ENCODE assay signal across 15 cellular contexts in the genomic region with DNA sequence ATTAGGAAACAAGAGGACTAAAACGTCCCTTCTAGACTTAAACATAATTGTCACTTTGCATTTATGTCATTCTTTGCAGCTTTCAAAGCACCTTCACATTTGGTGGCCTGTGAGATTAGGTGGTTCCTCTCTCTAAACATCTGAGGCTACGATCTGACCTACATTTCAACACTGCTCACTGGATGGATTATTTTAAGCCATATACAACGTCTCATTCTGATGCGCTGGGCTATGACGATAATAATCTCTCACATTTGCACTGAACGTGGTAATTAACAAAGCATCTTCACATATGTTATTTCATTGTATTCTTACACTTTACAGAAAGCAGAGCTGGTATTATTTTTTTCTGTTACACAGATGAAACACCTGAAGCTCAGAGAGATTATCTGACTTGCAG. TPM values are rescaled to one million over a fixed set of nuclear protein-coding genes. Genes with fewer than 3 reads are reported as not detected.
DNase-seq lines count a peak whose midpoint lies in the region; ATAC-seq and TF ChIP-seq lines count a peak whose summit lies in the region.
"Had no signal": no experiment of that assay in that cellular context is flagged by ENCODE, and none has a peak within 500 bp of the region (broad histone marks: within the 10 kb centered on the region; RNA-seq: fewer than 3 reads in every experiment).

No MANE protein-coding gene starts in this region.

- WGBS in heart left ventricle, 4 donors, result 40 to 53% (median 45%) methylated on average over 6 of the region's 6 CpGs

- H3K36me3 ChIP-seq in CD4-positive, CD25-positive, alpha-beta regulatory T cell (ENCODE audit: control insufficient read depth, insufficient read depth, low read length), result peaks cover 35% of the 10 kb centered on the region
- no peaks in the 10 kb centered on the region for H3K36me3 ChIP-seq in Karpas-422 (ENCODE audit: insufficient read depth, low read length)
- peaks cover 0 to 35% (median 14%) of the 10 kb centered on the region in 9 donors for H3K36me3 ChIP-seq in heart left ventricle
- H3K36me3 ChIP-seq: breast epithelium had no signal

- no peaks in the 10 kb centered on the region for H3K27me3 Mint-ChIP-seq in CD4-positive, CD25-positive, alpha-beta regulatory T cell
- no peaks in the 10 kb centered on the region for H3K27me3 Mint-ChIP-seq in nephron (ENCODE audit: low read depth)

- TF ChIP-seq CTCF in nephron (IDR thresholded peaks at IDR 0.05; ENCODE audit: unreplicated experiment in 3 of 3) (no peak), heart left ventricle (IDR thresholded peaks at IDR 0.05) (no peak)

- H3K36me3 Mint-ChIP-seq in CD4-positive, CD25-positive, alpha-beta regulatory T cell, result peaks cover 38% of the 10 kb centered on the region
- H3K36me3 Mint-ChIP-seq in nephron (ENCODE audit: low read depth), result peaks cover 27% of the 10 kb centered on the region

- H3K27ac Mint-ChIP-seq in CD4-positive, CD25-positive, alpha-beta regulatory T cell, result peak overlapping the region; percentile 89 to 91 (median 91)
- peak overlapping the region in 2 of 3 experiments; percentile 1 to 4 for H3K27ac Mint-ChIP-seq in nephron

- no peaks in the 10 kb centered on the region for H3K9me3 Mint-ChIP-seq in CD4-positive, CD25-positive, alpha-beta regulatory T cell
- no peaks in the 10 kb centered on the region for H3K9me3 Mint-ChIP-seq in nephron

- H4K20me1 ChIP-seq in Karpas-422 (ENCODE audit: insufficient read depth, low read depth, low read length), result peaks cover 57% of the 10 kb centered on the region

- no peaks in the 10 kb centered on the region for H3K79me2 ChIP-seq in Karpas-422 (ENCODE audit: low read length)

- peak overlapping the region in 3 of 4 donors; percentile 47 to 66 (median 64) for H3K4me3 Mint-ChIP-seq in CD4-positive, CD25-positive, alpha-beta regulatory T cell
- no peak overlapping the region for H3K4me3 Mint-ChIP-seq in nephron

- peaks cover 47% of the 10 kb centered on the region for H3K4me1 ChIP-seq in CD4-positive, CD25-positive, alpha-beta regulatory T cell (ENCODE audit: control insufficient read depth, insufficient read depth, low read length, poor library complexity, severe bottlenecking)
- H3K4me1 ChIP-seq in Karpas-422 (ENCODE audit: low read length) (peaks cover 50% of the 10 kb centered on the region), heart left ventricle (peaks cover 0 to 87% (median 58%) of the 10 kb centered on the region in 12 donors)

- peaks cover 10 to 85% (median 29%) of the 10 kb centered on the region in 4 donors for H3K4me1 Mint-ChIP-seq in CD4-positive, CD25-positive, alpha-beta regulatory T cell
- H3K4me1 Mint-ChIP-seq in nephron, result peaks cover 74% of the 10 kb centered on the region

- H3K9me2 ChIP-seq in Karpas-422 (replicated peaks; ENCODE audit: insufficient read depth, low read length), result no peaks in the 10 kb centered on the region

- H3K4me2 ChIP-seq in Karpas-422 (ENCODE audit: low read depth, low read length, poor library complexity, severe bottlenecking), result peak overlapping the region; percentile 2

- H3K4me3 ChIP-seq in CD4-positive, CD25-positive, alpha-beta regulatory T cell (ENCODE audit: low read depth, low read length), result no peak overlapping the region
- no peak overlapping the region for H3K4me3 ChIP-seq in Karpas-422 (ENCODE audit: low read length)
- no peak overlapping the region for H3K4me3 ChIP-seq in heart left ventricle
- H3K4me3 ChIP-seq: testis had no signal

- no peak for ATAC-seq in CD4-positive, CD25-positive, alpha-beta regulatory T cell (ENCODE audit: low read depth in 2 of 2)
- no peak for ATAC-seq in heart left ventricle
- no peak for ATAC-seq in GM18873 (IDR thresholded peaks at IDR 0.05; ENCODE audit: low FRiP score, unreplicated experiment)
- ATAC-seq in GM21526 (IDR thresholded peaks at IDR 0.05; ENCODE audit: low FRiP score, unreplicated experiment), result no peak
- ATAC-seq in GM18502 (IDR thresholded peaks at IDR 0.05; ENCODE audit: poor library complexity, unreplicated experiment), result no peak
- ATAC-seq: activated CD4-positive, CD25-positive, alpha-beta regulatory T cell treated with anti-CD3 and anti-CD28 coated beads, Interleukin-2, amount 50 U/mL, for 24 hours had no signal

- peak in 2 of 3 donors; percentile 20 to 42 for DNase-seq in CD4-positive, CD25-positive, alpha-beta regulatory T cell
- peak; percentile 74 for DNase-seq in Karpas-422
- no peak for DNase-seq in heart left ventricle
- DNase-seq: AML-193, DMS153, IMR-90, left cardiac atrium, testis had no signal

- no peak overlapping the region for H2AFZ ChIP-seq in Karpas-422 (ENCODE audit: low read length)

- H3K9me3 ChIP-seq in CD4-positive, CD25-positive, alpha-beta regulatory T cell (ENCODE audit: control insufficient read depth in 2 of 2, low read length in 2 of 2), result no peaks in the 10 kb centered on the region
- H3K9me3 ChIP-seq in Karpas-422 (ENCODE audit: low read length) (no peaks in the 10 kb centered on the region), heart left ventricle (no peaks in the 10 kb centered on the region)
- H3K9me3 ChIP-seq: breast epithelium, testis had no signal

- intact Hi-C loops in heart left ventricle (cut with DNase I), result loop anchor here in 3 of 10 donors (5.0 kb wide), 1 partner anchor 37 kb away; a partner anchor contains a TSS

- H3K27ac ChIP-seq in CD4-positive, CD25-positive, alpha-beta regulatory T cell (ENCODE audit: insufficient read depth, low read length, poor library complexity, severe bottlenecking), result peak overlapping the region; percentile 66
- H3K27ac ChIP-seq in Karpas-422 (ENCODE audit: low read length), result no peak overlapping the region
- H3K27ac ChIP-seq in angular gyrus (ENCODE audit: low read depth, low read length), result peak overlapping the region; percentile 76
- no peak overlapping the region for H3K27ac ChIP-seq in heart left ventricle
- H3K27ac ChIP-seq: testis had no signal

- no peaks in the 10 kb centered on the region for H3K27me3 ChIP-seq in CD4-positive, CD25-positive, alpha-beta regulatory T cell (ENCODE audit: control insufficient read depth, insufficient read depth, low read length)
- H3K27me3 ChIP-seq in Karpas-422 (ENCODE audit: low read length) (no peaks in the 10 kb centered on the region; the same call in 1 of the 2 replicates), heart left ventricle (no peaks in the 10 kb centered on the region)
- H3K27me3 ChIP-seq: breast epithelium, testis had no signal

- no peak overlapping the region for H3K9ac ChIP-seq in Karpas-422 (ENCODE audit: low read length)

- no peak for TF ChIP-seq POLR2A in heart left ventricle (IDR thresholded peaks at IDR 0.05)

RNA-seq across cellular contexts. Expression of a gene that starts 36.5 kb away (rescaled TPM):
- total RNA-seq in CD4-positive, CD25-positive, alpha-beta regulatory T cell, result 81.0 TPM
- 10 to 100 TPM in 3 of 4 donors, 1 to 10 TPM in 1; 8.1 to 14.4 (median 11.9) TPM for polyA plus RNA-seq in CD4-positive, CD25-positive, alpha-beta regulatory T cell
- 0.97 and 1.6 TPM in 2 replicates for total RNA-seq in Karpas-422 (2014; rRNA removed; shearing (Covaris generic); ENCODE audit: low replicate concordance)
- 10 to 100 TPM in 8 of 9 donors, 1 to 10 TPM in 1; 3.5 to 26.0 (median 18.6) TPM for total RNA-seq in heart left ventricle
- polyA plus RNA-seq in heart left ventricle, result 1 to 10 TPM; 9.1 to 9.2 TPM

Comparison
In these comparisons a context has a peak if more than half of its experiments do, and no peak if none do; other contexts are left out.
1. DNase-seq: peak in CD4-positive, CD25-positive, alpha-beta regulatory T cell (2 of 3) and Karpas-422 (single experiment); none in heart left ventricle (0 of 5).
2. H3K27ac ChIP-seq: peak in CD4-positive, CD25-positive, alpha-beta regulatory T cell (single experiment) and angular gyrus (single experiment); none in Karpas-422 (single experiment) and heart left ventricle (0 of 12).
3. H3K4me3 Mint-ChIP-seq: peak in CD4-positive, CD25-positive, alpha-beta regulatory T cell (3 of 4); none in nephron (0 of 3).